In the genomic region with DNA sequence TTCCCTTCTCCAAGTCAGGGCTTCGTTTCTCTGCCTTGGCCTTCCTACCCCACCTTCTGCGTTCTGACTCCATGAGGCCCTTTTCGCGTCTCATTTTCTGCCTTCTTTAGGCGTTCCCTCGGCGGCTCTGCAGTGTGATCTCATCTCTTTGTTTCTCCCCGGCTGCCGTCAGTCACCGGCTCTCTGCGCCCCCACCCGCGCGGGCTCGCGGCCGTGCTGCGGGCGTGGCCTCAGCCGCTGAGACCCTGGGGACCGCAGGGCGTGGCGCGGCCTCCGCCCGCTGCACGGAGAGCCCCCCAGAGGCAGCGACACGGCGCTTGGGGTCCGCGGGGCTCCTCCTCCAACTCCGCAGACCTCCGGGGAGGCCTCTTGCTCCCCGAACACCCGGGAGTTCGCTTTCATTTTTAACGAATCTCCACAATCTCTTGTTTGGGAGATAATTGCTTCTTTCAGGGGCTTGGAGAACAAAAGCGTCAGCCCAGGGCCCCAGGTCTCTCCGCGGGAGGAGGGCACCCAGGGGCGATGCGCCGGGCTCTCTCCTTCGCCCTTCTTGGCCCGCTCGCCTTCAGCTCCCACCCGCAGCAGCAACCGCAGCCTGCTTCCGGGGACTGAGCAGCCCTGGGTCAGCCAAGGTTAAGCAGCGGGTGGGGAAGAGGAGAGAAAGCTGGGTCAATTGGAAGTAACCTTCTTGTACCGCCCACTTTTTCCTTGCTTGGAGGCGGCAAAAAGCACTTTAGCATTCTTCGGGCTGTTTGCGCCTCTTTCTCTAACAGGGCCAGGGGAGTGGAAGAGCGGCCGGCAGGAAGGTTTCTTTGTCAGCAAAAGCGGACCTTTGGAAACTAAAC, we compare ENCODE assay signal across 1 cellular context.
A peak's percentile ranks its signal among the peaks of the same experiment; 100 is the strongest.
TF ChIP-seq lines count a peak whose summit lies in the region.

No MANE protein-coding gene starts in this region.

TF ChIP-seq in HepG2, 621 proteins besides CTCF, POLR2A, EP300 and RAD21 (continued from another document and continues in another):
- TF ChIP-seq, protein P1, sequence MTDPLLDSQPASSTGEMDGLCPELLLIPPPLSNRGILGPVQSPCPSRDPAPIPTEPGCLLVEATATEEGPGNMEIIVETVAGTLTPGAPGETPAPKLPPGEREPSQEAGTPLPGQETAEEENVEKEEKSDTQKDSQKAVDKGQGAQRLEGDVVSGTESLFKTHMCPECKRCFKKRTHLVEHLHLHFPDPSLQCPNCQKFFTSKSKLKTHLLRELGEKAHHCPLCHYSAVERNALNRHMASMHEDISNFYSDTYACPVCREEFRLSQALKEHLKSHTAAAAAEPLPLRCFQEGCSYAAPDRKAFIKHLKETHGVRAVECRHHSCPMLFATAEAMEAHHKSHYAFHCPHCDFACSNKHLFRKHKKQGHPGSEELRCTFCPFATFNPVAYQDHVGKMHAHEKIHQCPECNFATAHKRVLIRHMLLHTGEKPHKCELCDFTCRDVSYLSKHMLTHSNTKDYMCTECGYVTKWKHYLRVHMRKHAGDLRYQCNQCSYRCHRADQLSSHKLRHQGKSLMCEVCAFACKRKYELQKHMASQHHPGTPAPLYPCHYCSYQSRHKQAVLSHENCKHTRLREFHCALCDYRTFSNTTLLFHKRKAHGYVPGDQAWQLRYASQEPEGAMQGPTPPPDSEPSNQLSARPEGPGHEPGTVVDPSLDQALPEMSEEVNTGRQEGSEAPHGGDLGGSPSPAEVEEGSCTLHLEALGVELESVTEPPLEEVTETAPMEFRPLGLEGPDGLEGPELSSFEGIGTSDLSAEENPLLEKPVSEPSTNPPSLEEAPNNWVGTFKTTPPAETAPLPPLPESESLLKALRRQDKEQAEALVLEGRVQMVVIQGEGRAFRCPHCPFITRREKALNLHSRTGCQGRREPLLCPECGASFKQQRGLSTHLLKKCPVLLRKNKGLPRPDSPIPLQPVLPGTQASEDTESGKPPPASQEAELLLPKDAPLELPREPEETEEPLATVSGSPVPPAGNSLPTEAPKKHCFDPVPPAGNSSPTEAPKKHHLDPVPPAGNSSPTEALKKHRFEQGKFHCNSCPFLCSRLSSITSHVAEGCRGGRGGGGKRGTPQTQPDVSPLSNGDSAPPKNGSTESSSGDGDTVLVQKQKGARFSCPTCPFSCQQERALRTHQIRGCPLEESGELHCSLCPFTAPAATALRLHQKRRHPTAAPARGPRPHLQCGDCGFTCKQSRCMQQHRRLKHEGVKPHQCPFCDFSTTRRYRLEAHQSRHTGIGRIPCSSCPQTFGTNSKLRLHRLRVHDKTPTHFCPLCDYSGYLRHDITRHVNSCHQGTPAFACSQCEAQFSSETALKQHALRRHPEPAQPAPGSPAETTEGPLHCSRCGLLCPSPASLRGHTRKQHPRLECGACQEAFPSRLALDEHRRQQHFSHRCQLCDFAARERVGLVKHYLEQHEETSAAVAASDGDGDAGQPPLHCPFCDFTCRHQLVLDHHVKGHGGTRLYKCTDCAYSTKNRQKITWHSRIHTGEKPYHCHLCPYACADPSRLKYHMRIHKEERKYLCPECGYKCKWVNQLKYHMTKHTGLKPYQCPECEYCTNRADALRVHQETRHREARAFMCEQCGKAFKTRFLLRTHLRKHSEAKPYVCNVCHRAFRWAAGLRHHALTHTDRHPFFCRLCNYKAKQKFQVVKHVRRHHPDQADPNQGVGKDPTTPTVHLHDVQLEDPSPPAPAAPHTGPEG (CRISPR knock-in tag; IDR thresholded peaks at IDR 0.05), result peak; percentile 49; the same call in 1 of the 2 replicates
- TF ChIP-seq TRIM24 (CRISPR knock-in tag; IDR thresholded peaks at IDR 0.05) (no peak), ZNF510 (CRISPR knock-in tag; IDR thresholded peaks at IDR 0.05; ENCODE audit: low read depth) (no peak), STAG1 (CRISPR knock-in tag; IDR thresholded peaks at IDR 0.05) (no peak), ZNF367 (CRISPR knock-in tag; IDR thresholded peaks at IDR 0.05; ENCODE audit: borderline replicate concordance) (no peak), ZNF296 (CRISPR knock-in tag; conservative IDR thresholded peaks at IDR 0.05) (0 out of 2 replicates have a peak, but pooled peaks have one; percentile 68), NFRKB (IDR thresholded peaks at IDR 0.05) (no peak), ZBTB7B (CRISPR knock-in tag; IDR thresholded peaks at IDR 0.05) (no peak), FOSL1 (CRISPR knock-in tag; IDR thresholded peaks at IDR 0.05; ENCODE audit: borderline replicate concordance) (no peak), RFX3 (CRISPR knock-in tag; IDR thresholded peaks at IDR 0.05) (no peak), RXRA (CRISPR knock-in tag; IDR thresholded peaks at IDR 0.05) (peak; percentile 49; the same call in 1 of the 2 replicates), REPIN1 (CRISPR knock-in tag; IDR thresholded peaks at IDR 0.05; ENCODE audit: borderline replicate concordance, low read depth) (no peak), KDM5B (CRISPR knock-in tag; IDR thresholded peaks at IDR 0.05; ENCODE audit: borderline replicate concordance) (peak; percentile 43; the same call in 1 of the 2 replicates), ZNF180 (CRISPR knock-in tag; IDR thresholded peaks at IDR 0.05; ENCODE audit: borderline replicate concordance, low read depth) (no peak), ZSCAN21 (CRISPR knock-in tag; IDR thresholded peaks at IDR 0.05; ENCODE audit: borderline replicate concordance) (peak; percentile 81; the same call in 1 of the 2 replicates), SRSF4 (IDR thresholded peaks at IDR 0.05; ENCODE audit: low read depth, low read length, poor library complexity, severe bottlenecking) (no peak), ZNF781 (CRISPR knock-in tag; IDR thresholded peaks at IDR 0.05; ENCODE audit: borderline replicate concordance, not compliant biosample characterization) (peak; percentile 40), E2F5 (CRISPR knock-in tag; conservative IDR thresholded peaks at IDR 0.05) (no peak), SRY (CRISPR knock-in tag; IDR thresholded peaks at IDR 0.05) (no peak), ZMYM3 (CRISPR knock-in tag; IDR thresholded peaks at IDR 0.05) (no peak), SCMH1 (CRISPR knock-in tag; IDR thresholded peaks at IDR 0.05; ENCODE audit: borderline replicate concordance) (no peak), TMF1 (CRISPR knock-in tag; IDR thresholded peaks at IDR 0.05; ENCODE audit: low read depth) (no peak), CREBL2 (CRISPR knock-in tag; IDR thresholded peaks at IDR 0.05; ENCODE audit: borderline replicate concordance) (no peak), ZNF616 (CRISPR knock-in tag; IDR thresholded peaks at IDR 0.05; ENCODE audit: low read depth) (no peak), ISX (CRISPR knock-in tag; conservative IDR thresholded peaks at IDR 0.05) (no peak), ZNF891 (CRISPR knock-in tag; IDR thresholded peaks at IDR 0.05) (no peak), HNF1A (IDR thresholded peaks at IDR 0.05; ENCODE audit: low read depth) (no peak), HNF1A (CRISPR knock-in tag; IDR thresholded peaks at IDR 0.05; ENCODE audit: borderline replicate concordance) (no peak), ELF3 (CRISPR knock-in tag; IDR thresholded peaks at IDR 0.05) (0 out of 2 replicates have a peak, but pooled peaks have one; percentile 24), NR2F6 (IDR thresholded peaks at IDR 0.05) (no peak), NR2F6 (CRISPR knock-in tag; IDR thresholded peaks at IDR 0.05) (0 out of 2 replicates have a peak, but pooled peaks have one; percentile 17), NFIB (CRISPR knock-in tag; IDR thresholded peaks at IDR 0.05; ENCODE audit: borderline replicate concordance) (no peak), SNAPC5 (CRISPR knock-in tag; IDR thresholded peaks at IDR 0.05; ENCODE audit: borderline replicate concordance) (no peak), ZNF883 (CRISPR knock-in tag; IDR thresholded peaks at IDR 0.05; ENCODE audit: not compliant biosample characterization) (no peak), ZNF776 (CRISPR knock-in tag; IDR thresholded peaks at IDR 0.05) (no peak)
- TF ChIP-seq, protein P2, sequence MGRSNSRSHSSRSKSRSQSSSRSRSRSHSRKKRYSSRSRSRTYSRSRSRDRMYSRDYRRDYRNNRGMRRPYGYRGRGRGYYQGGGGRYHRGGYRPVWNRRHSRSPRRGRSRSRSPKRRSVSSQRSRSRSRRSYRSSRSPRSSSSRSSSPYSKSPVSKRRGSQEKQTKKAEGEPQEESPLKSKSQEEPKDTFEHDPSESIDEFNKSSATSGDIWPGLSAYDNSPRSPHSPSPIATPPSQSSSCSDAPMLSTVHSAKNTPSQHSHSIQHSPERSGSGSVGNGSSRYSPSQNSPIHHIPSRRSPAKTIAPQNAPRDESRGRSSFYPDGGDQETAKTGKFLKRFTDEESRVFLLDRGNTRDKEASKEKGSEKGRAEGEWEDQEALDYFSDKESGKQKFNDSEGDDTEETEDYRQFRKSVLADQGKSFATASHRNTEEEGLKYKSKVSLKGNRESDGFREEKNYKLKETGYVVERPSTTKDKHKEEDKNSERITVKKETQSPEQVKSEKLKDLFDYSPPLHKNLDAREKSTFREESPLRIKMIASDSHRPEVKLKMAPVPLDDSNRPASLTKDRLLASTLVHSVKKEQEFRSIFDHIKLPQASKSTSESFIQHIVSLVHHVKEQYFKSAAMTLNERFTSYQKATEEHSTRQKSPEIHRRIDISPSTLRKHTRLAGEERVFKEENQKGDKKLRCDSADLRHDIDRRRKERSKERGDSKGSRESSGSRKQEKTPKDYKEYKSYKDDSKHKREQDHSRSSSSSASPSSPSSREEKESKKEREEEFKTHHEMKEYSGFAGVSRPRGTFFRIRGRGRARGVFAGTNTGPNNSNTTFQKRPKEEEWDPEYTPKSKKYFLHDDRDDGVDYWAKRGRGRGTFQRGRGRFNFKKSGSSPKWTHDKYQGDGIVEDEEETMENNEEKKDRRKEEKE (IDR thresholded peaks at IDR 0.05), result no peak
- TF ChIP-seq, protein P3, sequence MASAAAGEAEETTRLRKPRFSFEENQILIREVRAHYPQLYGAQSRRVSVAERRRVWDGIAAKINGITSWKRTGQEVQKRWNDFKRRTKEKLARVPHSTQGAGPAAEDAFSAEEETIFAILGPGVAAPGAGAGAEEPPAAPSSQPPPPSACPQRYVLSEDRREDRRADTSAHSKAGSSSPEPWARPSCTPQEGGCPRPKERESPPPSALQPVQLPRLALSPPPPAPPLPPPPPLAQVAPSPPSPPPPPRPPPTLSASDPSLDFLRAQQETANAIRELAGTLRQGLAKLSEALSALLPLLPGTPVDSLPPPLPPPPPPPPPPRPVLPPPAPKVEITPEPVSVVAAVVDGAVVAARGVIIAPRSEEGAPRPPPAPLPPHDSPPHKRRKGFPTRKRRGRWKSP (CRISPR knock-in tag; IDR thresholded peaks at IDR 0.05), result 0 out of 2 replicates have a peak, but pooled peaks have one; percentile 19
- TF ChIP-seq, protein P4, sequence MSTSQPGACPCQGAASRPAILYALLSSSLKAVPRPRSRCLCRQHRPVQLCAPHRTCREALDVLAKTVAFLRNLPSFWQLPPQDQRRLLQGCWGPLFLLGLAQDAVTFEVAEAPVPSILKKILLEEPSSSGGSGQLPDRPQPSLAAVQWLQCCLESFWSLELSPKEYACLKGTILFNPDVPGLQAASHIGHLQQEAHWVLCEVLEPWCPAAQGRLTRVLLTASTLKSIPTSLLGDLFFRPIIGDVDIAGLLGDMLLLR (CRISPR knock-in tag; IDR thresholded peaks at IDR 0.05), result no peak
- TF ChIP-seq, protein P5, sequence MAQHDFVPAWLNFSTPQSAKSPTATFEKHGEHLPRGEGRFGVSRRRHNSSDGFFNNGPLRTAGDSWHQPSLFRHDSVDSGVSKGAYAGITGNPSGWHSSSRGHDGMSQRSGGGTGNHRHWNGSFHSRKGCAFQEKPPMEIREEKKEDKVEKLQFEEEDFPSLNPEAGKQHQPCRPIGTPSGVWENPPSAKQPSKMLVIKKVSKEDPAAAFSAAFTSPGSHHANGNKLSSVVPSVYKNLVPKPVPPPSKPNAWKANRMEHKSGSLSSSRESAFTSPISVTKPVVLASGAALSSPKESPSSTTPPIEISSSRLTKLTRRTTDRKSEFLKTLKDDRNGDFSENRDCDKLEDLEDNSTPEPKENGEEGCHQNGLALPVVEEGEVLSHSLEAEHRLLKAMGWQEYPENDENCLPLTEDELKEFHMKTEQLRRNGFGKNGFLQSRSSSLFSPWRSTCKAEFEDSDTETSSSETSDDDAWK (CRISPR knock-in tag; IDR thresholded peaks at IDR 0.05), result no peak
- TF ChIP-seq, protein P6, sequence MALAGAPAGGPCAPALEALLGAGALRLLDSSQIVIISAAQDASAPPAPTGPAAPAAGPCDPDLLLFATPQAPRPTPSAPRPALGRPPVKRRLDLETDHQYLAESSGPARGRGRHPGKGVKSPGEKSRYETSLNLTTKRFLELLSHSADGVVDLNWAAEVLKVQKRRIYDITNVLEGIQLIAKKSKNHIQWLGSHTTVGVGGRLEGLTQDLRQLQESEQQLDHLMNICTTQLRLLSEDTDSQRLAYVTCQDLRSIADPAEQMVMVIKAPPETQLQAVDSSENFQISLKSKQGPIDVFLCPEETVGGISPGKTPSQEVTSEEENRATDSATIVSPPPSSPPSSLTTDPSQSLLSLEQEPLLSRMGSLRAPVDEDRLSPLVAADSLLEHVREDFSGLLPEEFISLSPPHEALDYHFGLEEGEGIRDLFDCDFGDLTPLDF (CRISPR knock-in tag; IDR thresholded peaks at IDR 0.05), result 0 out of 2 replicates have a peak, but pooled peaks have one; percentile 36
